ENCODE assay signal across 7 cellular contexts in the genomic region with DNA sequence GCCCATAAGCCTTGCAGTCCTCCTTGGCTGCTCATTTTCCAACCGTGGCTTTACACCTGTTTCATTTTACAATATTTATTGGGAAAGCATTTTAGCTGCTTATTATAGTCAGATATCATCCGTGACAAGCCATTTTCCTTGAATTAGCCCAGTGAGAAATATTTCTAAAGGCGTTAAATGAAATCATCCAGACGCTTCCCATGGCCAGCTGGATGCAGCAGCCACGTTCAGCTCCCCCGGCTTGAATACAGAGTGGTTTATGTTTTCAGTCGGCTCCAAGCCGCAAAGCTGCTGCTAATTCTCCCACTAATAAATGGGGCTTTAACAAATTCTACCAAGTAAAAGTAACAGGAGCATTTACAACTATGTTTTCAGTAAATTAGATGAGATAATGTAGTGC.
"Had no signal": no experiment of that assay in that cellular context is flagged by ENCODE, and none has a peak within 500 bp of the region (broad histone marks: within the 10 kb centered on the region; RNA-seq: fewer than 3 reads in every experiment).

No MANE protein-coding gene starts in this region.

- H2AFZ ChIP-seq: GM23248 had no signal

- H3K27ac ChIP-seq: GM23248 had no signal

- H3K36me3 ChIP-seq: HAP-1 had no signal

- DNase-seq: GM23248, GOT3, H7, IMR-90, KG1 had no signal

- H3K9me3 ChIP-seq: HAP-1 had no signal

- H3K9ac ChIP-seq: GM23248 had no signal

- H3K4me3 ChIP-seq: GM23248, HAP-1, K562 had no signal

- H3K4me1 ChIP-seq: HAP-1 had no signal
